In genomic region chr1:179241716-179242115, GRCh38 we compare ENCODE assay signal across 1 cellular context.
TF ChIP-seq lines count a peak whose summit lies in the region.

No MANE protein-coding gene starts in this region.

TF ChIP-seq in HepG2, 621 proteins besides CTCF, POLR2A, EP300 and RAD21:
- TF ChIP-seq DMAP1 (CRISPR knock-in tag; IDR thresholded peaks at IDR 0.05) (no peak), NKX3-1 (CRISPR knock-in tag; IDR thresholded peaks at IDR 0.05) (no peak), AFF4 (CRISPR knock-in tag; IDR thresholded peaks at IDR 0.05) (no peak), TOE1 (CRISPR knock-in tag; IDR thresholded peaks at IDR 0.05) (no peak), ZNF850 (CRISPR knock-in tag; conservative IDR thresholded peaks at IDR 0.05) (no peak), THAP9 (CRISPR knock-in tag; IDR thresholded peaks at IDR 0.05; ENCODE audit: borderline replicate concordance) (no peak), KDM4B (CRISPR knock-in tag; IDR thresholded peaks at IDR 0.05) (no peak), MEIS1 (CRISPR knock-in tag; IDR thresholded peaks at IDR 0.05; ENCODE audit: borderline replicate concordance) (no peak), FOXK1 (CRISPR knock-in tag; IDR thresholded peaks at IDR 0.05; ENCODE audit: borderline replicate concordance, low read depth) (no peak), SNAI1 (CRISPR knock-in tag; IDR thresholded peaks at IDR 0.05; ENCODE audit: borderline replicate concordance) (no peak), ZNF333 (CRISPR knock-in tag; IDR thresholded peaks at IDR 0.05; ENCODE audit: borderline replicate concordance) (no peak), MXI1 (IDR thresholded peaks at IDR 0.05; ENCODE audit: borderline replicate concordance, low read depth, low read length) (no peak), RARG (CRISPR knock-in tag; IDR thresholded peaks at IDR 0.05; ENCODE audit: low read depth) (no peak), AKAP8 (CRISPR knock-in tag; IDR thresholded peaks at IDR 0.05) (no peak), PLSCR1 (CRISPR knock-in tag; IDR thresholded peaks at IDR 0.05; ENCODE audit: borderline replicate concordance) (no peak)
